Comparison of ENCODE assay signal across 8 cellular contexts in the genomic region with DNA sequence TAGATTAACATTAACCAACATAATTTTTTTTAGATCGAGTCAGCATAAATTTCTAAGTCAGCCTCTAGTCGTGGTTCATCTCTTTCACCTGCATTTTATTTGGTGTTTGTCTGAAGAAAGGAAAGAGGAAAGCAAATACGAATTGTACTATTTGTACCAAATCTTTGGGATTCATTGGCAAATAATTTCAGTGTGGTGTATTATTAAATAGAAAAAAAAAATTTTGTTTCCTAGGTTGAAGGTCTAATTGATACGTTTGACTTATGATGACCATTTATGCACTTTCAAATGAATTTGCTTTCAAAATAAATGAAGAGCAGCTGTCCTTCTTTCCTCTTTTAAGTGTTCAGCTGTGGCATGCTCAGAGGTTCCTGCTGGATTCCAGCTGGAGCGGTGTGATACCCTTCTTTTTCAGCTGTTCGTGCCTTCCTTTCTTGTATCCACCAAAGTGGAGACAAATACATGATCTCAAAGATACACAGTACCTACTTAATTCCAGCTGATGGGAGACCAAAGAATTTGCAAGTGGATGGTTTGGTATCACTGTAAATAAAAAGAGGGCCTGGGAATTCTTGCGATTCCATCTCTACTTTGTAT. TPM values are rescaled to one million over a fixed set of nuclear protein-coding genes. Genes with fewer than 3 reads are reported as not detected.
A peak's percentile ranks its signal among the peaks of the same experiment; 100 is the strongest.
DNase-seq lines count a peak whose midpoint lies in the region; ATAC-seq, FAIRE-seq and TF ChIP-seq lines count a peak whose summit lies in the region.
"Not testable (repeated sequence)": the region's sequence is repeated elsewhere in the genome, so short reads cannot be mapped to it uniquely, and the experiment has no call there.

No MANE protein-coding gene starts in this region.

- not testable (repeated sequence) for H2BK20ac ChIP-seq in H1 (ENCODE audit: low read length)

- ATAC-seq in T-helper 17 cell; activated naive CD8-positive, alpha-beta T cell treated with anti-CD3 and anti-CD28 coated beads, Interleukin-2, amount 10 ng/mL, durations not matched to agents 7 days and 5 days (ENCODE audit: low read depth): not testable (repeated sequence)

- not testable (repeated sequence) for TF ChIP-seq RAD21 in H1 (IDR thresholded peaks at IDR 0.05 in 1 of 2, conservative IDR thresholded peaks at IDR 0.05 in 1 of 2; ENCODE audit: low read depth in 2 of 2, low read length in 2 of 2)

- not testable (repeated sequence) for H3K23me2 ChIP-seq in H1 (ENCODE audit: low read depth, low read length)

- not testable (repeated sequence) for H3K79me1 ChIP-seq in H1 (ENCODE audit: low read depth, low read length)

- H3K4me1 Mint-ChIP-seq in T-helper 17 cell = peaks cover 50% of the 10 kb centered on the region
- H3K4me1 Mint-ChIP-seq in activated naive CD8-positive, alpha-beta T cell treated with anti-CD3 and anti-CD28 coated beads, Interleukin-2, amount 10 ng/mL, durations not matched to agents 7 days and 5 days = peaks cover 47% of the 10 kb centered on the region

- POLR2A ChIA-PET in activated naive CD8-positive, alpha-beta T cell treated with anti-CD3 and anti-CD28 coated beads, Interleukin-2, amount 10 ng/mL, durations not matched to agents 7 days and 5 days (lab: Charles Lee) = interaction anchor here (0.6 to 9.2 kb wide), 6 partner anchors 11 to 478 kb away, joined by 3 to 189 read pairs (median 8); no protein-coding TSS in a partner anchor
- POLR2A ChIA-PET in H1 (lab: Charles Lee; ENCODE audit: partially characterized antibody) = interaction anchor here (0.7 to 11.2 kb wide), 10 partner anchors 12 to 223 kb away, joined by 3 to 137 read pairs (median 4); a partner anchor contains a TSS

- H2BK15ac ChIP-seq in H1 (ENCODE audit: low read length) = not testable (repeated sequence)

- not testable (repeated sequence) for H4K91ac ChIP-seq in H1 (replicated peaks; ENCODE audit: insufficient read length, low read length)

- H3K4ac ChIP-seq in H1 (replicated peaks; ENCODE audit: insufficient read length, low read depth, low read length) = not testable (repeated sequence)

- H2BK5ac ChIP-seq in H1 (ENCODE audit: low read depth, low read length) = not testable (repeated sequence)

- H3K56ac ChIP-seq in H1 (replicated peaks; ENCODE audit: insufficient read length, low read depth, low read length) = not testable (repeated sequence)

- H3K27ac Mint-ChIP-seq in T-helper 17 cell = peak overlapping the region; percentile 99
- peak overlapping the region; percentile 94 for H3K27ac Mint-ChIP-seq in activated naive CD8-positive, alpha-beta T cell treated with anti-CD3 and anti-CD28 coated beads, Interleukin-2, amount 10 ng/mL, durations not matched to agents 7 days and 5 days

- not testable (repeated sequence) for FAIRE-seq in H1 (lab: Jason Lieb, UNC)

- not testable (repeated sequence) for H3K27me3 Mint-ChIP-seq in T-helper 17 cell; activated naive CD8-positive, alpha-beta T cell treated with anti-CD3 and anti-CD28 coated beads, Interleukin-2, amount 10 ng/mL, durations not matched to agents 7 days and 5 days

- H2AK5ac ChIP-seq in H1 (ENCODE audit: low read depth, low read length) = not testable (repeated sequence)

- CTCF ChIA-PET in H1 (lab: Charles Lee; ENCODE audit: partially characterized antibody) = interaction anchor here (1.2 to 6.3 kb wide), 4 partner anchors 12 to 88 kb away, joined by 3 to 32 read pairs (median 5); no protein-coding TSS in a partner anchor

- peaks cover 3 to 33% of the 10 kb centered on the region in 2 experiments; a peak in 3 of 4 replicates for H3K79me2 ChIP-seq in H1 (ENCODE audit: control insufficient read depth in 1 of 2, insufficient read depth in 2 of 2, low read length in 2 of 2)

- H3K27ac ChIP-seq in C4-2B = peak overlapping the region; percentile 18; the same call in 1 of the 2 replicates
- H3K27ac ChIP-seq in H1 (ENCODE audit: low read depth, low read length); iPS-20b (ENCODE audit: low read length): not testable (repeated sequence)
- peak overlapping the region; percentile 96 for H3K27ac ChIP-seq in subcutaneous abdominal adipose tissue (ENCODE audit: low read depth, low read length)

- not testable (repeated sequence) for DNase-seq in HFF-Myc (ENCODE audit: extremely low read depth, low read depth); T-helper 17 cell; activated naive CD8-positive, alpha-beta T cell treated with anti-CD3 and anti-CD28 coated beads, Interleukin-2, amount 10 ng/mL, durations not matched to agents 7 days and 5 days; H1 (ENCODE audit: low read depth in 1 of 2, low spot score in 2 of 2)

- H3K4me1 ChIP-seq in H1 (replicated peaks in 1 of 4; ENCODE audit: control insufficient read depth in 3 of 4, insufficient read depth in 4 of 4, low read length in 3 of 4) = peaks cover 5 to 14% (median 9%) of the 10 kb centered on the region in 4 experiments; a peak in 6 of 7 replicates
- peaks cover 22% of the 10 kb centered on the region; the same call in 1 of the 2 replicates for H3K4me1 ChIP-seq in iPS-20b (ENCODE audit: insufficient read depth, low read length)
- H3K4me1 ChIP-seq in neuron (ENCODE audit: insufficient read depth, low read length) = peaks cover 19% of the 10 kb centered on the region
- H3K4me1 ChIP-seq in subcutaneous abdominal adipose tissue (ENCODE audit: control insufficient read depth in 5 of 5, insufficient read depth in 5 of 5, low read length in 5 of 5) = peaks cover 6 to 42% (median 36%) of the 10 kb centered on the region in 5 donors

- peaks cover 18% of the 10 kb centered on the region for H3K9me3 ChIP-seq in T-helper 17 cell (ENCODE audit: control insufficient read depth, low read length, poor library complexity, severe bottlenecking)
- H3K9me3 ChIP-seq in H1 (ENCODE audit: insufficient read depth in 2 of 2, low read depth in 1 of 2, low read length in 1 of 2); iPS-20b (ENCODE audit: insufficient read depth, low read depth, low read length); neuron (ENCODE audit: low read length); subcutaneous abdominal adipose tissue (ENCODE audit: control insufficient read depth in 5 of 5, low read length in 5 of 5): not testable (repeated sequence)

- H3K18ac ChIP-seq in H1 (ENCODE audit: extremely low read depth, low read length) = not testable (repeated sequence)

- H2BK12ac ChIP-seq in H1 (ENCODE audit: low read depth, low read length) = not testable (repeated sequence)

- TF ChIP-seq EP300 in H1 (IDR thresholded peaks at IDR 0.05; ENCODE audit: borderline replicate concordance in 1 of 2, low read depth in 2 of 2, low read length in 2 of 2) = not testable (repeated sequence)

- 81% methylated on average over 5 of the region's 7 CpGs; no CpG with 5 or more reads in 1 of the 2 experiments for WGBS in H1 (ENCODE audit: extremely low coverage in 1 of 2, insufficient coverage in 1 of 2, insufficient read length in 1 of 2, insufficient replicate concordance in 2 of 2, low coverage in 1 of 2, low lambda C conversion rate in 2 of 2, missing lambda C conversion rate in 1 of 2), 2 experiments

- not testable (repeated sequence) for H3K23ac ChIP-seq in H1 (ENCODE audit: insufficient read length)

- not testable (repeated sequence) for H3K9me3 Mint-ChIP-seq in activated naive CD8-positive, alpha-beta T cell treated with anti-CD3 and anti-CD28 coated beads, Interleukin-2, amount 10 ng/mL, durations not matched to agents 7 days and 5 days

- H3K14ac ChIP-seq in H1 (ENCODE audit: insufficient read length) = not testable (repeated sequence)

- H4K5ac ChIP-seq in H1 (ENCODE audit: insufficient read length, low read depth, low read length) = peak overlapping the region; percentile 4

- H3K36me3 ChIP-seq in H1 (ENCODE audit: control insufficient read depth in 2 of 4, insufficient read depth in 4 of 4, low read length in 3 of 4) = peaks cover 0 to 27% (median 12%) of the 10 kb centered on the region in 4 experiments; a peak in 5 of 8 replicates
- peaks cover 32% of the 10 kb centered on the region for H3K36me3 ChIP-seq in iPS-20b (ENCODE audit: insufficient read depth, low read depth, low read length)
- H3K36me3 ChIP-seq in neuron (ENCODE audit: insufficient read depth, low read length) = peaks cover 21% of the 10 kb centered on the region
- peaks cover 0 to 19% (median 16%) of the 10 kb centered on the region in 5 donors for H3K36me3 ChIP-seq in subcutaneous abdominal adipose tissue (ENCODE audit: control insufficient read depth in 5 of 5, insufficient read depth in 5 of 5, low read length in 5 of 5)

- H3K4me3 ChIP-seq in HFF-Myc (replicated peaks; ENCODE audit: low read depth, low read length) = peak overlapping the region; percentile 89
- H3K4me3 ChIP-seq in H1 (ENCODE audit: extremely low read depth in 1 of 4, insufficient read depth in 2 of 4, low read depth in 3 of 4, low read length in 4 of 4) = peak overlapping the region in 1 of 4 experiments; percentile 98; a peak in 2 of 8 replicates
- H3K4me3 ChIP-seq in iPS-20b (ENCODE audit: low read length) = peak overlapping the region; percentile 91
- H3K4me3 ChIP-seq in neuron (ENCODE audit: low read length) = peak overlapping the region; percentile 97
- peak overlapping the region in 2 of 5 donors; percentile 83 to 95 for H3K4me3 ChIP-seq in subcutaneous abdominal adipose tissue (ENCODE audit: low read depth in 1 of 5, low read length in 5 of 5)

- peak overlapping the region; percentile 99 for H3K4me3 Mint-ChIP-seq in T-helper 17 cell
- H3K4me3 Mint-ChIP-seq in activated naive CD8-positive, alpha-beta T cell treated with anti-CD3 and anti-CD28 coated beads, Interleukin-2, amount 10 ng/mL, durations not matched to agents 7 days and 5 days = peak overlapping the region; percentile 90

- not testable (repeated sequence) for H3K27me3 ChIP-seq in H1 (replicated peaks in 1 of 4; ENCODE audit: control insufficient read depth in 3 of 4, extremely low read depth in 1 of 4, insufficient read depth in 3 of 4, low read length in 3 of 4); iPS-20b (ENCODE audit: insufficient read depth, low read length); neuron (ENCODE audit: insufficient read depth, low read length); subcutaneous abdominal adipose tissue (ENCODE audit: control insufficient read depth in 5 of 5, insufficient read depth in 4 of 5, low read length in 5 of 5)

- TF ChIP-seq CTCF in C4-2B (conservative IDR thresholded peaks at IDR 0.05); HFF-Myc (IDR thresholded peaks at IDR 0.05; ENCODE audit: low read depth, low read length, missing control alignments); H1 (IDR thresholded peaks at IDR 0.05; ENCODE audit: control extremely low read depth in 1 of 3, insufficient read depth in 1 of 3, low read depth in 1 of 3, low read length in 3 of 3): not testable (repeated sequence)

- H3K36me3 Mint-ChIP-seq in T-helper 17 cell (ENCODE audit: low read depth) = peaks cover 16% of the 10 kb centered on the region
- peaks cover 46% of the 10 kb centered on the region for H3K36me3 Mint-ChIP-seq in activated naive CD8-positive, alpha-beta T cell treated with anti-CD3 and anti-CD28 coated beads, Interleukin-2, amount 10 ng/mL, durations not matched to agents 7 days and 5 days

- H2AFZ ChIP-seq in H1 (ENCODE audit: low read length); neuron (ENCODE audit: low read depth, low read length): not testable (repeated sequence)

- H3K9ac ChIP-seq in H1 (replicated peaks in 1 of 4; ENCODE audit: extremely low read depth in 1 of 4, low read depth in 3 of 4, low read length in 3 of 4) = not testable (repeated sequence)
- H3K9ac ChIP-seq in iPS-20b (ENCODE audit: low read depth, low read length) = peak overlapping the region; percentile 98; the same call in 1 of the 2 replicates
- H3K9ac ChIP-seq in subcutaneous abdominal adipose tissue (ENCODE audit: low read length in 5 of 5) = peak overlapping the region in 1 of 5 donors; percentile 99

- not testable (repeated sequence) for H4K20me1 ChIP-seq in H1 (replicated peaks in 1 of 2; ENCODE audit: control insufficient read depth in 1 of 2, insufficient read depth in 2 of 2, low read length in 2 of 2)

- H4K8ac ChIP-seq in H1 (ENCODE audit: extremely low read depth, insufficient read depth, low read length) = not testable (repeated sequence)

- not testable (repeated sequence) for TF ChIP-seq POLR2A in H1 (IDR thresholded peaks at IDR 0.05; ENCODE audit: control extremely low read depth in 1 of 2, low read depth in 2 of 2, low read length in 2 of 2)

- H3K4me2 ChIP-seq in H1 (ENCODE audit: insufficient read depth in 1 of 2, low read depth in 2 of 2, low read length in 2 of 2) = peak overlapping the region in 1 of 2 experiments; percentile 92; a peak in 1 of 4 replicates

- H2BK120ac ChIP-seq in H1 (replicated peaks; ENCODE audit: low read depth, low read length) = not testable (repeated sequence)

RNA-seq across cellular contexts. Expression of a gene that starts 51.0 kb away (rescaled TPM):
- total RNA-seq in T-helper 17 cell = 1 to 10 TPM; 6.3 to 8.6 TPM
- total RNA-seq in activated naive CD8-positive, alpha-beta T cell treated with anti-CD3 and anti-CD28 coated beads, Interleukin-2, amount 10 ng/mL, durations not matched to agents 7 days and 5 days = 10 to 100 TPM; 16.5 to 21.1 TPM
- 16.1 and 17.5 TPM in 2 replicates for total RNA-seq in H1 (2021; fragmentation: NEBNext Ultra II Directional; extraction: Animal tissue kit (Norgen Biotek cat#: 25700))
- polyA plus RNA-seq in H1 (2011; rRNA removed) = 5.7 and 9.1 TPM in 2 replicates
- polyA plus RNA-seq in H1 (2011; cell fraction: cytosol; rRNA removed) = 7.3 TPM
- 3.4 TPM for polyA plus RNA-seq in H1 (2011; cell fraction: nucleus; rRNA removed)
- 11.2 to 22.7 TPM (median 15.5 TPM) in 4 replicates for polyA plus RNA-seq in H1 (2012, experiment 1 of 2)
- polyA plus RNA-seq in H1 (2012, experiment 2 of 2) = 2.3 TPM
- polyA plus RNA-seq in H1 (2013, experiment 1 of 2) = 11.9 TPM
- 12.3 TPM for polyA plus RNA-seq in H1 (2013, experiment 2 of 2)
- polyA minus RNA-seq in H1 (2011; rRNA and poly(A)+ RNA removed) = 20.3 and 30.4 TPM in 2 replicates
- polyA minus RNA-seq in H1 (2011; cell fraction: cytosol; rRNA and poly(A)+ RNA removed) = 11.9 TPM
- polyA minus RNA-seq in H1 (2011; cell fraction: nucleus; rRNA and poly(A)+ RNA removed) = 16.1 TPM

RNA-seq across cellular contexts. Expression of a gene that starts 51.2 kb away (rescaled TPM):
- total RNA-seq in T-helper 17 cell = 100 to 1,000 TPM in 1 of 2 donors, 10 to 100 TPM in 1; 86.6 to 105 TPM
- total RNA-seq in activated naive CD8-positive, alpha-beta T cell treated with anti-CD3 and anti-CD28 coated beads, Interleukin-2, amount 10 ng/mL, durations not matched to agents 7 days and 5 days = 10 to 100 TPM; 46.3 to 49.4 TPM
- 25.5 and 28.4 TPM in 2 replicates for total RNA-seq in H1 (2021; fragmentation: NEBNext Ultra II Directional; extraction: Animal tissue kit (Norgen Biotek cat#: 25700))
- polyA plus RNA-seq in H1 (2011; rRNA removed) = 2.1 and 3.4 TPM in 2 replicates
- polyA plus RNA-seq in H1 (2011; cell fraction: cytosol; rRNA removed) = 4.1 TPM
- 2.9 TPM for polyA plus RNA-seq in H1 (2011; cell fraction: nucleus; rRNA removed)
- polyA plus RNA-seq in H1 (2012, experiment 1 of 2) = 9.2 to 19.7 TPM (median 12.8 TPM) in 4 replicates
- 0.62 TPM for polyA plus RNA-seq in H1 (2012, experiment 2 of 2)
- 8.7 TPM for polyA plus RNA-seq in H1 (2013, experiment 1 of 2)
- 8.7 TPM for polyA plus RNA-seq in H1 (2013, experiment 2 of 2)
- 9.3 and 10.5 TPM in 2 replicates for polyA minus RNA-seq in H1 (2011; rRNA and poly(A)+ RNA removed)
- 10.7 TPM for polyA minus RNA-seq in H1 (2011; cell fraction: cytosol; rRNA and poly(A)+ RNA removed)
- polyA minus RNA-seq in H1 (2011; cell fraction: nucleus; rRNA and poly(A)+ RNA removed) = 16.8 TPM
